1 cellular context compared by ENCODE assay signal in the genomic region with DNA sequence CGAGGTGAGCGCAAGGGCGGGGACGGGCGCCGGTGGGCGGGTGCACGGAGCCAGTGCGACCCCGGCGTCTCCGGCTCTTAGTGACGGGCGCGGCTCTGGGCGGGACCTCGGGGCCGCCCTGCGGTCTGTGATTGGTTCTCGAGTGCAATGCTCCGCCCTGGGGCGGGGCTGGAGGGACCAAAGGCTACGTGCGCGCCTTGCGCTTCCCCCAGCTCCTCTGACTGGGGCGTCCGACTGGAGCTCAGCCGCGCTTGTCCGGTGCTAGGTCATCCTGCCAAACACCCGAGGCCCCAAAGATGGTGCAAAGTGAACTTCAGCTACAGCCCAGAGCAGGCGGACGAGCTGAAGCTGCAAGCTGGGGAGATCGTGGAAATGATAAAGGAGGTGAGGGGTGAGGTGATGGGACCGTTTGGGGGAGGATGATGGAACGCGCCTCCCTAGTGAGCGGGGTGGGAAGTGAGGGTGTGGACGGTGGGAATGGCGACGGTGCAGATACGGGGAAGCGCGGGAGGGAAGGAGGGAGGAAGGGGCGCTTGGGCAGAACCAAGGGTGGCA.
TF ChIP-seq lines count a peak whose summit lies in the region.

No MANE protein-coding gene starts in this region.

TF ChIP-seq in HepG2, 621 proteins besides CTCF, POLR2A, EP300 and RAD21 (continued from another document and continues in another):
- TF ChIP-seq NCOR1 (IDR thresholded peaks at IDR 0.05; ENCODE audit: borderline replicate concordance, low read length) (peak; percentile 31; the same call in 1 of the 2 replicates), ZNF354B (CRISPR knock-in tag; IDR thresholded peaks at IDR 0.05) (no peak), HNRNPH1 (optimal IDR thresholded peaks at IDR 0.05; ENCODE audit: low read depth, low read length) (peak; percentile 56), ZNF577 (CRISPR knock-in tag; IDR thresholded peaks at IDR 0.05; ENCODE audit: borderline replicate concordance, low read depth) (no peak), ARID2 (CRISPR knock-in tag; IDR thresholded peaks at IDR 0.05; ENCODE audit: borderline replicate concordance) (no peak), ZNF24 (IDR thresholded peaks at IDR 0.05) (no peak), NFYB (CRISPR knock-in tag; IDR thresholded peaks at IDR 0.05) (peak; percentile 88), TFE3 (CRISPR knock-in tag; IDR thresholded peaks at IDR 0.05) (no peak), ZNF639 (CRISPR knock-in tag; conservative IDR thresholded peaks at IDR 0.05) (no peak), STAT6 (CRISPR knock-in tag; IDR thresholded peaks at IDR 0.05; ENCODE audit: borderline replicate concordance) (no peak), SATB2 (CRISPR knock-in tag; IDR thresholded peaks at IDR 0.05) (no peak), HDAC2 (CRISPR knock-in tag; IDR thresholded peaks at IDR 0.05) (0 out of 2 replicates have a peak, but pooled peaks have one; percentile 39), SMARCC2 (IDR thresholded peaks at IDR 0.05) (no peak), FOXA1 (IDR thresholded peaks at IDR 0.05) (no peak), FOXA1 (CRISPR knock-in tag; IDR thresholded peaks at IDR 0.05) (no peak), HES4 (CRISPR knock-in tag; IDR thresholded peaks at IDR 0.05; ENCODE audit: borderline replicate concordance) (peak; percentile 9; the same call in 1 of the 2 replicates), TMF1 (CRISPR knock-in tag; IDR thresholded peaks at IDR 0.05; ENCODE audit: low read depth) (0 out of 2 replicates have a peak, but pooled peaks have one; percentile 19), FOXK1 (CRISPR knock-in tag; IDR thresholded peaks at IDR 0.05; ENCODE audit: borderline replicate concordance, low read depth) (no peak), NKX3-1 (CRISPR knock-in tag; IDR thresholded peaks at IDR 0.05) (no peak), ZNF75D (CRISPR knock-in tag; IDR thresholded peaks at IDR 0.05; ENCODE audit: borderline replicate concordance) (no peak), ZNF33A (CRISPR knock-in tag; IDR thresholded peaks at IDR 0.05; ENCODE audit: borderline replicate concordance) (no peak), ZNF546 (CRISPR knock-in tag; conservative IDR thresholded peaks at IDR 0.05) (no peak; the same call in 1 of the 2 replicates), HDAC1 (CRISPR knock-in tag; IDR thresholded peaks at IDR 0.05) (peak; percentile 71; the same call in 1 of the 2 replicates), ZNF142 (CRISPR knock-in tag; IDR thresholded peaks at IDR 0.05) (0 out of 2 replicates have a peak, but pooled peaks have one; percentile 21), CC2D1A (CRISPR knock-in tag; IDR thresholded peaks at IDR 0.05) (no peak), PHF5A (CRISPR knock-in tag; IDR thresholded peaks at IDR 0.05; ENCODE audit: low read depth, unreplicated experiment) (no peak), ZNF564 (CRISPR knock-in tag; IDR thresholded peaks at IDR 0.05) (no peak), IKZF4 (CRISPR knock-in tag; IDR thresholded peaks at IDR 0.05; ENCODE audit: borderline replicate concordance, low read depth, not compliant biosample characterization) (no peak), ZFP62 (CRISPR knock-in tag; IDR thresholded peaks at IDR 0.05) (no peak), ZFAT (CRISPR knock-in tag; conservative IDR thresholded peaks at IDR 0.05) (no peak), SSRP1 (CRISPR knock-in tag; IDR thresholded peaks at IDR 0.05) (no peak), CBFB (CRISPR knock-in tag; IDR thresholded peaks at IDR 0.05) (no peak), GPN1 (CRISPR knock-in tag; IDR thresholded peaks at IDR 0.05; ENCODE audit: borderline replicate concordance) (no peak), RXRB (CRISPR knock-in tag; IDR thresholded peaks at IDR 0.05; ENCODE audit: borderline replicate concordance) (peak; percentile 30; the same call in 1 of the 2 replicates)
- TF ChIP-seq, protein P1, sequence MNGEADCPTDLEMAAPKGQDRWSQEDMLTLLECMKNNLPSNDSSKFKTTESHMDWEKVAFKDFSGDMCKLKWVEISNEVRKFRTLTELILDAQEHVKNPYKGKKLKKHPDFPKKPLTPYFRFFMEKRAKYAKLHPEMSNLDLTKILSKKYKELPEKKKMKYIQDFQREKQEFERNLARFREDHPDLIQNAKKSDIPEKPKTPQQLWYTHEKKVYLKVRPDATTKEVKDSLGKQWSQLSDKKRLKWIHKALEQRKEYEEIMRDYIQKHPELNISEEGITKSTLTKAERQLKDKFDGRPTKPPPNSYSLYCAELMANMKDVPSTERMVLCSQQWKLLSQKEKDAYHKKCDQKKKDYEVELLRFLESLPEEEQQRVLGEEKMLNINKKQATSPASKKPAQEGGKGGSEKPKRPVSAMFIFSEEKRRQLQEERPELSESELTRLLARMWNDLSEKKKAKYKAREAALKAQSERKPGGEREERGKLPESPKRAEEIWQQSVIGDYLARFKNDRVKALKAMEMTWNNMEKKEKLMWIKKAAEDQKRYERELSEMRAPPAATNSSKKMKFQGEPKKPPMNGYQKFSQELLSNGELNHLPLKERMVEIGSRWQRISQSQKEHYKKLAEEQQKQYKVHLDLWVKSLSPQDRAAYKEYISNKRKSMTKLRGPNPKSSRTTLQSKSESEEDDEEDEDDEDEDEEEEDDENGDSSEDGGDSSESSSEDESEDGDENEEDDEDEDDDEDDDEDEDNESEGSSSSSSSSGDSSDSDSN (CRISPR knock-in tag; IDR thresholded peaks at IDR 0.05), result no peak
- TF ChIP-seq, protein P2, sequence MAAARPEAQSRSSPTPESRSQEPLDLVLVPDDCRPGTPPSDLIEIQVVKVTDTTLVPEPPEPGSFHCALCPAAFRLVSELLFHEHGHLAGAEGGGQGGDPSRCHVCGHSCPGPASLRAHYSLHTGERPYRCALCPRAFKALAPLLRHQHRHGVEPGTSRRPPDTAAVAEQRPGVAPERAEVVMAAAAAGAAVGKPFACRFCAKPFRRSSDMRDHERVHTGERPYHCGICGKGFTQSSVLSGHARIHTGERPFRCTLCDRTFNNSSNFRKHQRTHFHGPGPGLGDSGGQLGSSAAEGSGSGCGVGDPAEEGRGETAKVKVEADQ (CRISPR knock-in tag; IDR thresholded peaks at IDR 0.05; ENCODE audit: borderline replicate concordance), result no peak
- TF ChIP-seq, protein P3, sequence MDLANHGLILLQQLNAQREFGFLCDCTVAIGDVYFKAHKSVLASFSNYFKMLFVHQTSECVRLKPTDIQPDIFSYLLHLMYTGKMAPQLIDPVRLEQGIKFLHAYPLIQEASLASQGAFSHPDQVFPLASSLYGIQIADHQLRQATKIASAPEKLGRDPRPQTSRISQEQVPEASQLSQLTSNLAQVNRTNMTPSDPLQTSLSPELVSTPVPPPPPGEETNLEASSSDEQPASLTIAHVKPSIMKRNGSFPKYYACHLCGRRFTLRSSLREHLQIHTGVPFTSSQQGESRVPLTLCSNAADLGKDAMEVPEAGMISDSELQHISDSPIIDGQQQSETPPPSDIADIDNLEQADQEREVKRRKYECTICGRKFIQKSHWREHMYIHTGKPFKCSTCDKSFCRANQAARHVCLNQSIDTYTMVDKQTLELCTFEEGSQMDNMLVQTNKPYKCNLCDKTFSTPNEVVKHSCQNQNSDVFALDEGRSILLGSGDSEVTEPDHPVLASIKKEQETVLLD (CRISPR knock-in tag; IDR thresholded peaks at IDR 0.05; ENCODE audit: low read depth), result 0 out of 2 replicates have a peak, but pooled peaks have one; percentile 32
- TF ChIP-seq, protein P4, sequence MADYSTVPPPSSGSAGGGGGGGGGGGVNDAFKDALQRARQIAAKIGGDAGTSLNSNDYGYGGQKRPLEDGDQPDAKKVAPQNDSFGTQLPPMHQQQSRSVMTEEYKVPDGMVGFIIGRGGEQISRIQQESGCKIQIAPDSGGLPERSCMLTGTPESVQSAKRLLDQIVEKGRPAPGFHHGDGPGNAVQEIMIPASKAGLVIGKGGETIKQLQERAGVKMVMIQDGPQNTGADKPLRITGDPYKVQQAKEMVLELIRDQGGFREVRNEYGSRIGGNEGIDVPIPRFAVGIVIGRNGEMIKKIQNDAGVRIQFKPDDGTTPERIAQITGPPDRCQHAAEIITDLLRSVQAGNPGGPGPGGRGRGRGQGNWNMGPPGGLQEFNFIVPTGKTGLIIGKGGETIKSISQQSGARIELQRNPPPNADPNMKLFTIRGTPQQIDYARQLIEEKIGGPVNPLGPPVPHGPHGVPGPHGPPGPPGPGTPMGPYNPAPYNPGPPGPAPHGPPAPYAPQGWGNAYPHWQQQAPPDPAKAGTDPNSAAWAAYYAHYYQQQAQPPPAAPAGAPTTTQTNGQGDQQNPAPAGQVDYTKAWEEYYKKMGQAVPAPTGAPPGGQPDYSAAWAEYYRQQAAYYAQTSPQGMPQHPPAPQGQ (CRISPR knock-in tag; IDR thresholded peaks at IDR 0.05; ENCODE audit: borderline replicate concordance), result no peak
- TF ChIP-seq, protein P5, sequence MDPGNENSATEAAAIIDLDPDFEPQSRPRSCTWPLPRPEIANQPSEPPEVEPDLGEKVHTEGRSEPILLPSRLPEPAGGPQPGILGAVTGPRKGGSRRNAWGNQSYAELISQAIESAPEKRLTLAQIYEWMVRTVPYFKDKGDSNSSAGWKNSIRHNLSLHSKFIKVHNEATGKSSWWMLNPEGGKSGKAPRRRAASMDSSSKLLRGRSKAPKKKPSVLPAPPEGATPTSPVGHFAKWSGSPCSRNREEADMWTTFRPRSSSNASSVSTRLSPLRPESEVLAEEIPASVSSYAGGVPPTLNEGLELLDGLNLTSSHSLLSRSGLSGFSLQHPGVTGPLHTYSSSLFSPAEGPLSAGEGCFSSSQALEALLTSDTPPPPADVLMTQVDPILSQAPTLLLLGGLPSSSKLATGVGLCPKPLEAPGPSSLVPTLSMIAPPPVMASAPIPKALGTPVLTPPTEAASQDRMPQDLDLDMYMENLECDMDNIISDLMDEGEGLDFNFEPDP (CRISPR knock-in tag; conservative IDR thresholded peaks at IDR 0.05), result no peak
